29 cellular contexts compared by ENCODE assay signal in the genomic region with DNA sequence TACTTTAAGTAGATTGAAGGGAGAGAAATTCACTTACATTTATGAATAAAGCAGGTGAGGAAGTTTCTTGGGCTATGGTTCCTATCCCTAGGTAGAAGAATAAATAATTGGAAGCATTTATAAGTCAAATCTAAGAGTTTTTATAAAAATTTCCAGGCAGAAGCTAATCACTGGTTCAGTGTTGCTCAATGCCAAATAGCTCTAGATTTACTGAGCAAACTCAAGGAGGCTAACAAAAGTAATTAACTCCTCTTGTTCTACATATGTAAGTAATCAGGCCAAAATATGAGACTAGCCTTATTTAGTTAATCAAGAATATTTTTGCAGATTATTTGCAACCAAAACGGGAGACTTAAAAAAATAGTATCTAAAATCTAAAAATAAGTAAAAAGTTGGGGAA.
"Had no signal": no experiment of that assay in that cellular context is flagged by ENCODE, and none has a peak within 500 bp of the region (broad histone marks: within the 10 kb centered on the region; RNA-seq: fewer than 3 reads in every experiment).

No MANE protein-coding gene starts in this region.

- H3K36me3 Mint-ChIP-seq: activated CD8-positive, alpha-beta memory T cell treated with anti-CD3 and anti-CD28 coated beads, Interleukin-2, amount 10 ng/mL, durations not matched to agents 7 days and 5 days; activated naive CD4-positive, alpha-beta T cell treated with anti-CD3 and anti-CD28 coated beads, Interleukin-2, amount 50 U/mL, for 72 hours; WTC11 had no signal

- H3K27me3 Mint-ChIP-seq: activated CD8-positive, alpha-beta memory T cell treated with anti-CD3 and anti-CD28 coated beads, Interleukin-2, amount 10 ng/mL, durations not matched to agents 7 days and 5 days; activated naive CD8-positive, alpha-beta T cell treated with anti-CD3 and anti-CD28 coated beads, Interleukin-2, amount 50 U/mL, for 24 hours; activated T-cell treated with anti-CD3 and anti-CD28 coated beads, Interleukin-2, amount 50 U/mL, for 24 hours had no signal

- H3K4me3 Mint-ChIP-seq: activated CD8-positive, alpha-beta memory T cell treated with anti-CD3 and anti-CD28 coated beads, Interleukin-2, amount 10 ng/mL, durations not matched to agents 7 days and 5 days; activated naive CD8-positive, alpha-beta T cell treated with anti-CD3 and anti-CD28 coated beads, Interleukin-2, amount 50 U/mL, for 24 hours; activated T-cell treated with anti-CD3 and anti-CD28 coated beads, Interleukin-2, amount 50 U/mL, for 24 hours; activated T-helper 1 cell treated with anti-CD3 and anti-CD28 coated beads, Interleukin-12 subunit alpha, Interleukin-12 subunit beta, Interleukin-2, Interleukin-4 antibody, amounts not matched to agents 30 ng/mL and 10 ng/mL and 1 ng/mL, durations not matched to agents 14 hours and 24 hours and 36 hours; T-helper 2 cell treated with Interferon-gamma antibody and Interleukin-4, amounts not matched to agents 5 μg/mL and 100 μg/mL, for 36 hours; WTC11 had no signal

- ATAC-seq: activated CD8-positive, alpha-beta memory T cell treated with anti-CD3 and anti-CD28 coated beads, Interleukin-2, amount 10 ng/mL, durations not matched to agents 7 days and 5 days; activated naive CD4-positive, alpha-beta T cell treated with anti-CD3 and anti-CD28 coated beads, Interleukin-2, amount 50 U/mL, for 72 hours; activated naive CD8-positive, alpha-beta T cell treated with anti-CD3 and anti-CD28 coated beads, Interleukin-2, amount 50 U/mL, for 24 hours; Panc1; Right ventricle myocardium inferior; WTC11 had no signal

- H3K4me2 ChIP-seq: KMS-11 had no signal

- FAIRE-seq: bronchial epithelial cell had no signal

- H3K4me3 ChIP-seq: SK-N-MC had no signal

- DNase-seq: activated CD4-positive, alpha-beta T cell treated with anti-CD3 and anti-CD28 coated beads for 48 hours; activated CD4-positive, alpha-beta T cell treated with anti-CD3 and anti-CD28 coated beads, Interleukin-2, amount 50 U/mL, for 4 hours; activated CD4-positive, CD25-positive, alpha-beta regulatory T cell treated with anti-CD3 and anti-CD28 coated beads, Interleukin-2, amount 50 U/mL, for 72 hours; activated CD8-positive, alpha-beta memory T cell treated with anti-CD3 and anti-CD28 coated beads, Interleukin-2, amount 10 ng/mL, durations not matched to agents 7 days and 5 days; activated effector memory CD4-positive, alpha-beta T cell treated with anti-CD3 and anti-CD28 coated beads, Interleukin-2, amount 50 U/mL, for 16 hours; activated naive CD4-positive, alpha-beta T cell treated with Interleukin-2 at 50 U/mL for 16 hours; activated naive CD8-positive, alpha-beta T cell treated with anti-CD3 and anti-CD28 coated beads, Interleukin-2, amount 50 U/mL, for 24 hours; activated T-cell treated with anti-CD3 and anti-CD28 coated beads, Interleukin-2, amount 50 U/mL, for 24 hours; aorta; NCI-H1092; NCI-H1694; NCI-H2029; NCI-H2107; NCI-H2171 treated with DMSO at 0.1 percent for 48 hours; NCI-H345; NCI-H510A; NCI-H526 treated with DMSO at 0.1 percent for 48 hours; NK-92 treated with Interleukin-12 subunit alpha and Interleukin-12 subunit beta, amount 100 ng/mL, for 24 hours; RPMI8226; T-helper 1 cell had no signal

- H3K27ac Mint-ChIP-seq: activated CD8-positive, alpha-beta memory T cell treated with anti-CD3 and anti-CD28 coated beads, Interleukin-2, amount 10 ng/mL, durations not matched to agents 7 days and 5 days; activated naive CD4-positive, alpha-beta T cell treated with anti-CD3 and anti-CD28 coated beads, Interleukin-2, amount 50 U/mL, for 72 hours; activated naive CD8-positive, alpha-beta T cell treated with anti-CD3 and anti-CD28 coated beads, Interleukin-2, amount 50 U/mL, for 24 hours; activated T-cell treated with anti-CD3 and anti-CD28 coated beads, Interleukin-2, amount 50 U/mL, for 24 hours; activated T-helper 1 cell treated with anti-CD3 and anti-CD28 coated beads, Interleukin-12 subunit alpha, Interleukin-12 subunit beta, Interleukin-2, Interleukin-4 antibody, amounts not matched to agents 30 ng/mL and 10 ng/mL and 1 ng/mL, durations not matched to agents 14 hours and 24 hours and 36 hours; T-helper 2 cell treated with Interferon-gamma antibody and Interleukin-4, amounts not matched to agents 5 μg/mL and 100 μg/mL, for 36 hours; WTC11 had no signal

- H3K4me1 Mint-ChIP-seq: activated CD8-positive, alpha-beta memory T cell treated with anti-CD3 and anti-CD28 coated beads, Interleukin-2, amount 10 ng/mL, durations not matched to agents 7 days and 5 days; activated naive CD8-positive, alpha-beta T cell treated with anti-CD3 and anti-CD28 coated beads, Interleukin-2, amount 50 U/mL, for 24 hours had no signal

- H3K9me3 Mint-ChIP-seq: activated naive CD4-positive, alpha-beta T cell treated with anti-CD3 and anti-CD28 coated beads, Interleukin-2, amount 50 U/mL, for 72 hours; activated naive CD8-positive, alpha-beta T cell treated with anti-CD3 and anti-CD28 coated beads, Interleukin-2, amount 50 U/mL, for 24 hours; activated T-cell treated with anti-CD3 and anti-CD28 coated beads, Interleukin-2, amount 50 U/mL, for 24 hours; activated T-helper 1 cell treated with anti-CD3 and anti-CD28 coated beads, Interleukin-12 subunit alpha, Interleukin-12 subunit beta, Interleukin-2, Interleukin-4 antibody, amounts not matched to agents 30 ng/mL and 10 ng/mL and 1 ng/mL, durations not matched to agents 14 hours and 24 hours and 36 hours; T-helper 2 cell treated with Interferon-gamma antibody and Interleukin-4, amounts not matched to agents 5 μg/mL and 100 μg/mL, for 36 hours had no signal

- H3K27ac ChIP-seq: KMS-11, SK-N-MC had no signal
